In the genomic region with DNA sequence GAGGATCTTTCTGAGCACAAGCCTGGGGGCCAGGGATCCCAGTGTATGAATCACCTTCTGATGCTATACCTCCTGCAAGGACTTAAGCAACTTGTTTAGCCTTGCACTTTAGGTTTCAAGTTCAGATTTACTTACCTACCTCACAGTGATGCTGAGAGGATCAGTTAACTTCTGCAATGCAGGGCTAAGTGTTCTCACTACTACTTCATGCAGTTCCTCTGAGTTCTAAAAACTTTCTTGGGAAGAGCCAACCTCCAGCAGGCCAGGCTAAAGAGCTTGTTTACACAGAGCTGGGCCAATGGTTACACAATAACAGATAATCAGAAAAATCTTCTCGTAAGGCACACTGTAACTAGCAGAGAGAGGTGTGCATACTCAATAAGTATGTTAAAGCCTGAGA, we compare ENCODE assay signal across 1 cellular context.
TF ChIP-seq lines count a peak whose summit lies in the region.

No MANE protein-coding gene starts in this region.

TF ChIP-seq in IMR-90, 13 proteins besides CTCF, POLR2A, EP300 and RAD21:
- TF ChIP-seq FOS (IDR thresholded peaks at IDR 0.05; ENCODE audit: low read depth, low read length) = peak; percentile 42; the same call in 1 of the 2 replicates
- TF ChIP-seq RCOR1 (IDR thresholded peaks at IDR 0.05; ENCODE audit: insufficient replicate concordance, low read length) = no peak
- TF ChIP-seq BHLHE40 (IDR thresholded peaks at IDR 0.05; ENCODE audit: low read depth, low read length) = no peak
- peak; percentile 72 for TF ChIP-seq CEBPB (IDR thresholded peaks at IDR 0.05; ENCODE audit: low read depth, low read length)
- TF ChIP-seq MAZ (IDR thresholded peaks at IDR 0.05; ENCODE audit: borderline replicate concordance, low read depth, low read length) = no peak
- TF ChIP-seq NFE2L2 (IDR thresholded peaks at IDR 0.05; ENCODE audit: low read depth, low read length) = no peak
- TF ChIP-seq CHD1 (IDR thresholded peaks at IDR 0.05; ENCODE audit: low read depth, low read length) = no peak
